In genomic region chr9:134818000-134818568, GRCh38 we compare ENCODE assay signal across 22 cellular contexts.
"Had no signal": no experiment of that assay in that cellular context is flagged by ENCODE, and none has a peak within 500 bp of the region (broad histone marks: within the 10 kb centered on the region; RNA-seq: fewer than 3 reads in every experiment).

No MANE protein-coding gene starts in this region.

- H3K27me3 Mint-ChIP-seq: naive thymus-derived CD4-positive, alpha-beta T cell; progenitor cell of endocrine pancreas had no signal

- H3K36me3 Mint-ChIP-seq: naive thymus-derived CD4-positive, alpha-beta T cell; stimulated activated effector memory CD8-positive, alpha-beta T cell treated with anti-CD3 and anti-CD28 coated beads, Interleukin-12 subunit alpha, Interleukin-12 subunit beta, amount 100 ng/mL, for 72 hours had no signal

- H3K9me3 ChIP-seq: colonic mucosa, esophagus squamous epithelium, pancreas, suprapubic skin, thyroid gland, uterus had no signal

- DNase-seq: colonic mucosa; dermis blood vessel endothelial cell; esophagus squamous epithelium; foreskin keratinocyte; head of caudate nucleus; kidney glomerular epithelial cell; mesendoderm; naive thymus-derived CD4-positive, alpha-beta T cell; nucleus accumbens; pancreas; stimulated activated CD4-positive, alpha-beta T cell treated with anti-CD3 and anti-CD28 coated beads, Interleukin-4, amount 100 ng/mL, for 1 hour; stimulated activated CD8-positive, alpha-beta memory T cell treated with anti-CD3 and anti-CD28 coated beads, Interleukin-4, amount 100 ng/mL, for 48 hours; stimulated activated naive CD8-positive, alpha-beta T cell treated with anti-CD3 and anti-CD28 coated beads, Interleukin-15, Interleukin-2, amounts not matched to agents 100 U/mL and 50 U/mL, for 24 hours; thyroid gland; uterus had no signal

- H3K4me2 ChIP-seq: hepatocyte had no signal

- H3K4me3 ChIP-seq: colonic mucosa, esophagus squamous epithelium, hepatocyte, pancreas, suprapubic skin, thyroid gland, uterus had no signal

- H3K9me3 Mint-ChIP-seq: naive thymus-derived CD4-positive, alpha-beta T cell; stimulated activated effector memory CD8-positive, alpha-beta T cell treated with anti-CD3 and anti-CD28 coated beads, Interleukin-12 subunit alpha, Interleukin-12 subunit beta, amount 100 ng/mL, for 72 hours; type B pancreatic cell had no signal

- H3K79me2 ChIP-seq: hepatocyte had no signal

- FAIRE-seq: islet of Langerhans, pancreas had no signal

- H3K4me1 Mint-ChIP-seq: naive thymus-derived CD4-positive, alpha-beta T cell; stimulated activated effector memory CD8-positive, alpha-beta T cell treated with anti-CD3 and anti-CD28 coated beads, Interleukin-12 subunit alpha, Interleukin-12 subunit beta, amount 100 ng/mL, for 72 hours had no signal

- H3K27ac ChIP-seq: colonic mucosa, esophagus squamous epithelium, foreskin keratinocyte, hepatocyte, pancreas, suprapubic skin, thyroid gland, uterus had no signal

- H3K27me3 ChIP-seq: colonic mucosa, esophagus squamous epithelium, foreskin keratinocyte, hepatocyte, pancreas, suprapubic skin, thyroid gland, uterus had no signal

- ATAC-seq: foreskin keratinocyte; naive thymus-derived CD4-positive, alpha-beta T cell; pancreas; right cardiac atrium; stimulated activated effector memory CD8-positive, alpha-beta T cell treated with anti-CD3 and anti-CD28 coated beads, Interleukin-12 subunit alpha, Interleukin-12 subunit beta, amount 100 ng/mL, for 72 hours; stimulated activated naive CD8-positive, alpha-beta T cell treated with anti-CD3 and anti-CD28 coated beads, Interleukin-15, Interleukin-2, amounts not matched to agents 100 U/mL and 50 U/mL, for 24 hours had no signal

- H3K27ac Mint-ChIP-seq: naive thymus-derived CD4-positive, alpha-beta T cell; progenitor cell of endocrine pancreas; stimulated activated effector memory CD8-positive, alpha-beta T cell treated with anti-CD3 and anti-CD28 coated beads, Interleukin-12 subunit alpha, Interleukin-12 subunit beta, amount 100 ng/mL, for 72 hours; type B pancreatic cell had no signal

- H3K36me3 ChIP-seq: colonic mucosa, pancreas, thyroid gland, uterus had no signal

- H2AFZ ChIP-seq: hepatocyte had no signal

- H3K4me3 Mint-ChIP-seq: naive thymus-derived CD4-positive, alpha-beta T cell; stimulated activated effector memory CD8-positive, alpha-beta T cell treated with anti-CD3 and anti-CD28 coated beads, Interleukin-12 subunit alpha, Interleukin-12 subunit beta, amount 100 ng/mL, for 72 hours; type B pancreatic cell had no signal

- H3K4me1 ChIP-seq: colonic mucosa, esophagus squamous epithelium, foreskin keratinocyte, pancreas, thyroid gland, uterus had no signal
